10 cellular contexts compared by ENCODE assay signal in the genomic region with DNA sequence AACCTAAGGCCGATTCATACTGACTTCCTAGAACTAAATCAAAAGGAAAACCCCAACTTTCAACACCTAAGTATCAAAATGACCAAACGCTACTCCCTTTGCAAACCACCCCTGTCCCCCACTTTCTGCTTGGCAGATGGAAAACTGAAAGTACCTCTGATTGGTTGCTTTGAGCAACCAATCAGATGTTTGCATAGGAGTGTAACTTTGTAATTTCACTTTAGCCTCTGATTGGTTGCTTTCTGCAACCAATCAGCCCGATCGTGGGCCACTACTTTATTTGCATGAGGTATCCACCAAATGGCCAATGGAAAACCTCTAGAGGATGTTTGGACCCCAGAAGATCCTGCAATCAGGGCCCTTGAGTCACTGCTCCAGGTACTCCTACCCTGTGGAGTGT. TPM values are rescaled to one million over a fixed set of nuclear protein-coding genes. Genes with fewer than 3 reads are reported as not detected.
DNase-seq lines count a peak whose midpoint lies in the region; ATAC-seq, FAIRE-seq and TF ChIP-seq lines count a peak whose summit lies in the region.
"Had no signal": no experiment of that assay in that cellular context is flagged by ENCODE, and none has a peak within 500 bp of the region (broad histone marks: within the 10 kb centered on the region; RNA-seq: fewer than 3 reads in every experiment).

No MANE protein-coding gene starts in this region.

- DNase-seq in naive thymus-derived CD4-positive, alpha-beta T cell, result no peak
- no peak for DNase-seq in D721Med (ENCODE audit: insufficient read length, low spot score)
- no peak for DNase-seq in CD14-positive monocyte (ENCODE audit: low spot score)
- no peak for DNase-seq in foreskin melanocyte
- DNase-seq: esophagus squamous epithelium had no signal

- peaks cover 0 to 2% (median 0%) of the 10 kb centered on the region in 5 donors for H3K27me3 Mint-ChIP-seq in naive thymus-derived CD4-positive, alpha-beta T cell
- H3K27me3 Mint-ChIP-seq in CD14-positive monocyte (ENCODE audit: low read depth in 3 of 3), result peaks cover 0 to 3% (median 0%) of the 10 kb centered on the region in 3 donors
- H3K27me3 Mint-ChIP-seq: progenitor cell of endocrine pancreas had no signal

- H3K4me1 Mint-ChIP-seq in naive thymus-derived CD4-positive, alpha-beta T cell, result peaks cover 0 to 18% (median 12%) of the 10 kb centered on the region in 7 donors
- peaks cover 30% of the 10 kb centered on the region for H3K4me1 Mint-ChIP-seq in CD14-positive monocyte

- TF ChIP-seq CTCF in WI38 (IDR thresholded peaks at IDR 0.05; ENCODE audit: low read depth, low read length) (no peak), D721Med (IDR thresholded peaks at IDR 0.05; ENCODE audit: insufficient read depth, missing control alignments) (no peak), CD14-positive monocyte (IDR thresholded peaks at IDR 0.05) (no peak)

- H3K27me3 ChIP-seq in naive thymus-derived CD4-positive, alpha-beta T cell (ENCODE audit: control insufficient read depth in 2 of 2, insufficient read depth in 2 of 2, low read length in 2 of 2), result no peaks in the 10 kb centered on the region
- H3K27me3 ChIP-seq: esophagus squamous epithelium had no signal

- H3K27ac ChIP-seq in naive thymus-derived CD4-positive, alpha-beta T cell (ENCODE audit: low read depth, low read length), result no peak overlapping the region
- H3K27ac ChIP-seq: esophagus squamous epithelium had no signal

- peak overlapping the region; percentile 30; the same call in 1 of the 2 replicates for H3K4me3 ChIP-seq in WI38 (ENCODE audit: low read depth, low read length)
- H3K4me3 ChIP-seq in naive thymus-derived CD4-positive, alpha-beta T cell (ENCODE audit: low read length), result no peak overlapping the region
- H3K4me3 ChIP-seq: esophagus squamous epithelium had no signal

- ATAC-seq in GM18502 (IDR thresholded peaks at IDR 0.05; ENCODE audit: poor library complexity, unreplicated experiment) (peak; percentile 65), HG02678 (IDR thresholded peaks at IDR 0.05; ENCODE audit: unreplicated experiment) (peak; percentile 58)
- peak; percentile 55 for ATAC-seq in naive thymus-derived CD4-positive, alpha-beta T cell

- no peaks in the 10 kb centered on the region for H3K36me3 ChIP-seq in naive thymus-derived CD4-positive, alpha-beta T cell (ENCODE audit: control insufficient read depth in 2 of 3, insufficient read depth in 3 of 3, low read length in 3 of 3)
- H3K36me3 ChIP-seq: esophagus squamous epithelium had no signal

- H3K9me3 ChIP-seq in naive thymus-derived CD4-positive, alpha-beta T cell (ENCODE audit: control insufficient read depth in 2 of 3, low read length in 3 of 3), result no peaks in the 10 kb centered on the region
- H3K9me3 ChIP-seq: esophagus squamous epithelium had no signal

- no peaks in the 10 kb centered on the region for H3K9me3 Mint-ChIP-seq in naive thymus-derived CD4-positive, alpha-beta T cell
- H3K9me3 Mint-ChIP-seq in CD14-positive monocyte, result peaks cover 0 to 8% (median 0%) of the 10 kb centered on the region in 7 donors

- POLR2A ChIA-PET in naive thymus-derived CD4-positive, alpha-beta T cell (lab: Charles Lee), result no interaction called here

- H3K27ac Mint-ChIP-seq in naive thymus-derived CD4-positive, alpha-beta T cell, result peak overlapping the region in 3 of 9 donors; percentile 14 to 79 (median 58)
- H3K27ac Mint-ChIP-seq in CD14-positive monocyte, result peak overlapping the region in 2 of 7 donors; percentile 72 to 80
- H3K27ac Mint-ChIP-seq: progenitor cell of endocrine pancreas had no signal

- CTCF ChIA-PET in naive thymus-derived CD4-positive, alpha-beta T cell (lab: Charles Lee), result interaction anchor here (1.2 to 1.7 kb wide), 3 partner anchors 82 to 188 kb away, joined by 3 to 6 read pairs (median 5); no protein-coding TSS in a partner anchor

- no peaks in the 10 kb centered on the region for H3K36me3 Mint-ChIP-seq in naive thymus-derived CD4-positive, alpha-beta T cell
- no peaks in the 10 kb centered on the region for H3K36me3 Mint-ChIP-seq in CD14-positive monocyte

- H3K4me3 Mint-ChIP-seq in naive thymus-derived CD4-positive, alpha-beta T cell, result peak overlapping the region in 8 of 10 donors; percentile 1 to 50 (median 27)
- H3K4me3 Mint-ChIP-seq in CD14-positive monocyte, result peak overlapping the region in 1 of 2 donors; percentile 39

- H3K4me1 ChIP-seq in naive thymus-derived CD4-positive, alpha-beta T cell (ENCODE audit: control insufficient read depth in 2 of 2, insufficient read depth in 2 of 2, low read length in 2 of 2), result no peaks in the 10 kb centered on the region
- H3K4me1 ChIP-seq: esophagus squamous epithelium had no signal

- FAIRE-seq in D721Med (lab: Jason Lieb, UNC), result no peak
- FAIRE-seq: astrocyte had no signal

- intact Hi-C loops in naive thymus-derived CD4-positive, alpha-beta T cell (cut with micrococcal nuclease), result loop anchor here (1.0 to 5.0 kb wide), 3 partner anchors 15 to 86 kb away; no protein-coding TSS in a partner anchor
- intact Hi-C loops in CD14-positive monocyte (cut with micrococcal nuclease), result no loop called here

RNA-seq across cellular contexts. Expression of gene SNX10, which starts 12.3 kb away (rescaled TPM):
- total RNA-seq in naive thymus-derived CD4-positive, alpha-beta T cell, result 10 to 100 TPM in 2 of 5 experiments, 1 to 10 TPM in 3; 5.0 to 37.0 (median 6.3) TPM
- polyA plus RNA-seq in naive thymus-derived CD4-positive, alpha-beta T cell, result 10 to 100 TPM in 1 of 2 donors, 1 to 10 TPM in 1; 7.2 to 11.3 TPM
- polyA plus RNA-seq in CD14-positive monocyte, result 100 to 1,000 TPM; 219 to 250 TPM

Comparison
In these comparisons a context has a peak if more than half of its experiments do, and no peak if none do; other contexts are left out.
1. RNA of gene SNX10, which starts 12.3 kb away (polyA plus RNA-seq): 219 to 250 TPM in CD14-positive monocyte; 7.2 to 11.3 TPM in naive thymus-derived CD4-positive, alpha-beta T cell; every median in the first group is over 10 times any median in the second.
2. intact Hi-C loops: an anchor here in naive thymus-derived CD4-positive, alpha-beta T cell (1.0 to 5.0 kb wide); none called in CD14-positive monocyte.
3. Peak in every context shown above with its lines, with median percentiles within 50 percentile points of each other: ATAC-seq.